Comparison of ENCODE assay signal across 21 cellular contexts in the genomic region with DNA sequence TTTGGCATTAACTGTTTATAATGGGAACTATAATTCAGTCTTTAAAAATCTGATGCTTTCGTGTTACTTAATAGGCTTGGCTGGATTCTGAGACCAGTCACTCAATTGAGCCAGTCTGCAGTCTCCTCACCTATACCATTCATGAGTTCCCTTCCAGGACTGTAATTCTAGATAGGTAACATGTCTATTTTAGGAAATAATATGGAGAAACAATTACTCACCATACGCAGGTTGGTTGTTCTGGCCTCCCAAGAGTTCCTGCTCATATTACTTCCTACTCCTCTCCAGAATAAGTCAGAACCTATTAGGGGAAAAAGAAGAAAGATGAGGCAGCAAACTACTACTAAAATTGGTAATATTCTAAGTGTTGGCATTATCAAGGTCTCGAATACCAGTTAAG. TPM values are rescaled to one million over a fixed set of nuclear protein-coding genes. Genes with fewer than 3 reads are reported as not detected.
A peak's percentile ranks its signal among the peaks of the same experiment; 100 is the strongest.
DNase-seq lines count a peak whose midpoint lies in the region; ATAC-seq and TF ChIP-seq lines count a peak whose summit lies in the region.
"Had no signal": no experiment of that assay in that cellular context is flagged by ENCODE, and none has a peak within 500 bp of the region (broad histone marks: within the 10 kb centered on the region; RNA-seq: fewer than 3 reads in every experiment).

No MANE protein-coding gene starts in this region.

- H3K4me3 Mint-ChIP-seq in CD8-positive, alpha-beta T cell, result peak overlapping the region; percentile 61
- H3K4me3 Mint-ChIP-seq in activated CD8-positive, alpha-beta T cell treated with anti-CD3 and anti-CD28 coated beads, Interleukin-2, amount 10 ng/mL, durations not matched to agents 7 days and 5 days, result peak overlapping the region; percentile 45
- H3K4me3 Mint-ChIP-seq in naive thymus-derived CD4-positive, alpha-beta T cell, result peak overlapping the region in 5 of 10 donors; percentile 26 to 66 (median 47)
- H3K4me3 Mint-ChIP-seq: nephron had no signal

- peak overlapping the region in 9 of 11 experiments; percentile 25 to 92 (median 79); a peak in 16 of 22 replicates for H3K4me2 ChIP-seq in BLaER1 treated with 17β-estradiol and CSF1 and Interleukin-3, amounts not matched to agents 10 nM and 100 nM
- H3K4me2 ChIP-seq: smooth muscle cell had no signal

- H3K9me3 ChIP-seq in BLaER1 treated with 17β-estradiol and CSF1 and Interleukin-3, amounts not matched to agents 10 nM and 100 nM (replicated peaks in 1 of 11), result no peaks in the 10 kb centered on the region
- H3K9me3 ChIP-seq in CD8-positive, alpha-beta T cell (ENCODE audit: low read length), result no peaks in the 10 kb centered on the region
- H3K9me3 ChIP-seq in naive thymus-derived CD4-positive, alpha-beta T cell (ENCODE audit: control insufficient read depth in 2 of 3, low read length in 3 of 3), result no peaks in the 10 kb centered on the region
- H3K9me3 ChIP-seq: esophagus squamous epithelium had no signal

- peaks cover 59 to 69% (median 64%) of the 10 kb centered on the region in 11 experiments for H3K36me3 ChIP-seq in BLaER1 treated with 17β-estradiol and CSF1 and Interleukin-3, amounts not matched to agents 10 nM and 100 nM
- H3K36me3 ChIP-seq in CD8-positive, alpha-beta T cell (ENCODE audit: insufficient read depth, low read length), result peaks cover 30% of the 10 kb centered on the region
- peaks cover 8 to 51% (median 17%) of the 10 kb centered on the region in 3 experiments for H3K36me3 ChIP-seq in naive thymus-derived CD4-positive, alpha-beta T cell (ENCODE audit: control insufficient read depth in 2 of 3, insufficient read depth in 3 of 3, low read length in 3 of 3)

- no peaks in the 10 kb centered on the region for H3K9me3 Mint-ChIP-seq in CD8-positive, alpha-beta T cell
- H3K9me3 Mint-ChIP-seq in activated CD8-positive, alpha-beta T cell treated with anti-CD3 and anti-CD28 coated beads, Interleukin-2, amount 10 ng/mL, durations not matched to agents 7 days and 5 days (ENCODE audit: insufficient read depth), result no peaks in the 10 kb centered on the region
- peaks cover 0 to 4% (median 0%) of the 10 kb centered on the region in 11 donors for H3K9me3 Mint-ChIP-seq in naive thymus-derived CD4-positive, alpha-beta T cell
- H3K9me3 Mint-ChIP-seq: nephron had no signal

- CTCF ChIA-PET in CD8-positive, alpha-beta T cell (lab: Charles Lee), result interaction anchor here (0.8 kb wide), 1 partner anchor 27 kb away, joined by 3 read pairs; the partner anchor contains the start of genes CENPP and NOL8
- CTCF ChIA-PET in activated CD8-positive, alpha-beta T cell treated with anti-CD3 and anti-CD28 coated beads, Interleukin-2, amount 10 ng/mL, durations not matched to agents 7 days and 5 days (lab: Charles Lee), result interaction anchor here (1.0 kb wide), 1 partner anchor 28 kb away, joined by 3 read pairs; no protein-coding TSS in a partner anchor
- CTCF ChIA-PET in naive thymus-derived CD4-positive, alpha-beta T cell (lab: Charles Lee), result no interaction called here

- H3K4me1 Mint-ChIP-seq in CD8-positive, alpha-beta T cell (ENCODE audit: low read depth), result peaks cover 25% of the 10 kb centered on the region
- peaks cover 35% of the 10 kb centered on the region for H3K4me1 Mint-ChIP-seq in activated CD8-positive, alpha-beta T cell treated with anti-CD3 and anti-CD28 coated beads, Interleukin-2, amount 10 ng/mL, durations not matched to agents 7 days and 5 days (ENCODE audit: low read depth)
- H3K4me1 Mint-ChIP-seq in naive thymus-derived CD4-positive, alpha-beta T cell, result peaks cover 8 to 39% (median 32%) of the 10 kb centered on the region in 7 donors

- H3K9ac ChIP-seq in BLaER1 treated with 17β-estradiol and CSF1 and Interleukin-3, amounts not matched to agents 10 nM and 100 nM, result peak overlapping the region in 1 of 11 experiments; percentile 4; a peak in 2 of 22 replicates

- peaks cover 34 to 77% (median 70%) of the 10 kb centered on the region in 10 experiments for H3K4me1 ChIP-seq in BLaER1 treated with 17β-estradiol and CSF1 and Interleukin-3, amounts not matched to agents 10 nM and 100 nM
- H3K4me1 ChIP-seq in CD8-positive, alpha-beta T cell (ENCODE audit: insufficient read depth, low read length), result peaks cover 9% of the 10 kb centered on the region
- H3K4me1 ChIP-seq in naive thymus-derived CD4-positive, alpha-beta T cell (ENCODE audit: control insufficient read depth in 2 of 2, insufficient read depth in 2 of 2, low read length in 2 of 2), result peaks cover 5 to 12% of the 10 kb centered on the region in 2 donors

- POLR2A ChIA-PET in CD8-positive, alpha-beta T cell (lab: Charles Lee), result no interaction called here
- POLR2A ChIA-PET in activated CD8-positive, alpha-beta T cell treated with anti-CD3 and anti-CD28 coated beads, Interleukin-2, amount 10 ng/mL, durations not matched to agents 7 days and 5 days (lab: Charles Lee), result no interaction called here
- POLR2A ChIA-PET in naive thymus-derived CD4-positive, alpha-beta T cell (lab: Charles Lee), result no interaction called here

- H3K4me3 ChIP-seq in BLaER1 treated with 17β-estradiol and CSF1 and Interleukin-3, amounts not matched to agents 10 nM and 100 nM, result no peak overlapping the region; a peak in 1 of 20 replicates
- H3K4me3 ChIP-seq in CD8-positive, alpha-beta T cell (ENCODE audit: low read depth, low read length), result no peak overlapping the region
- H3K4me3 ChIP-seq in naive thymus-derived CD4-positive, alpha-beta T cell (ENCODE audit: low read length), result no peak overlapping the region
- H3K4me3 ChIP-seq: esophagus squamous epithelium, smooth muscle cell had no signal

- no peak for DNase-seq in CD8-positive, alpha-beta T cell
- no peak for DNase-seq in activated CD8-positive, alpha-beta T cell treated with anti-CD3 and anti-CD28 coated beads, Interleukin-2, amount 10 ng/mL, durations not matched to agents 7 days and 5 days
- no peak for DNase-seq in naive thymus-derived CD4-positive, alpha-beta T cell
- DNase-seq in NCI-H748 (lab: John Stamatoyannopoulos, UW; ENCODE audit: unreplicated experiment) (no peak), AG08396 (ENCODE audit: low spot score) (no peak), SIG-M5 treated with dmso at 0.1 percent for 504 hours (lab: John Stamatoyannopoulos, UW; ENCODE audit: unreplicated experiment) (no peak), NCI-H524 (lab: John Stamatoyannopoulos, UW) (no peak)
- DNase-seq: activated CD4-positive, CD25-positive, alpha-beta regulatory T cell treated with anti-CD3 and anti-CD28 coated beads, Interleukin-2, amount 50 U/mL, for 72 hours; amygdala; DMS 273 treated with DMSO at 0.1 percent for 48 hours; esophagus squamous epithelium; mesendoderm; NCI-H146; stimulated activated CD4-positive, alpha-beta T cell treated with anti-CD3 and anti-CD28 coated beads, Interleukin-4, amount 100 ng/mL, for 24 hours; T1000 had no signal

- H3K27me3 Mint-ChIP-seq in CD8-positive, alpha-beta T cell (ENCODE audit: low read depth), result no peaks in the 10 kb centered on the region
- H3K27me3 Mint-ChIP-seq in activated CD8-positive, alpha-beta T cell treated with anti-CD3 and anti-CD28 coated beads, Interleukin-2, amount 10 ng/mL, durations not matched to agents 7 days and 5 days (ENCODE audit: low read depth), result no peaks in the 10 kb centered on the region
- no peaks in the 10 kb centered on the region for H3K27me3 Mint-ChIP-seq in naive thymus-derived CD4-positive, alpha-beta T cell
- H3K27me3 Mint-ChIP-seq: progenitor cell of endocrine pancreas had no signal

- peaks cover 61% of the 10 kb centered on the region for H3K36me3 Mint-ChIP-seq in CD8-positive, alpha-beta T cell
- peaks cover 54% of the 10 kb centered on the region for H3K36me3 Mint-ChIP-seq in activated CD8-positive, alpha-beta T cell treated with anti-CD3 and anti-CD28 coated beads, Interleukin-2, amount 10 ng/mL, durations not matched to agents 7 days and 5 days (ENCODE audit: low read depth)
- H3K36me3 Mint-ChIP-seq in naive thymus-derived CD4-positive, alpha-beta T cell, result peaks cover 13 to 28% (median 21%) of the 10 kb centered on the region in 5 donors

- TF ChIP-seq CTCF in CD8-positive, alpha-beta T cell (IDR thresholded peaks at IDR 0.05), result no peak

- no peaks in the 10 kb centered on the region for H4K20me1 ChIP-seq in BLaER1 treated with 17β-estradiol and CSF1 and Interleukin-3, amounts not matched to agents 10 nM and 100 nM

- H3K27me3 ChIP-seq in BLaER1 treated with 17β-estradiol and CSF1 and Interleukin-3, amounts not matched to agents 10 nM and 100 nM, result no peaks in the 10 kb centered on the region
- no peaks in the 10 kb centered on the region for H3K27me3 ChIP-seq in CD8-positive, alpha-beta T cell (ENCODE audit: insufficient read depth, low read length)
- H3K27me3 ChIP-seq in naive thymus-derived CD4-positive, alpha-beta T cell (ENCODE audit: control insufficient read depth in 2 of 2, insufficient read depth in 2 of 2, low read length in 2 of 2), result no peaks in the 10 kb centered on the region
- H3K27me3 ChIP-seq: esophagus squamous epithelium had no signal

- peak overlapping the region in 7 of 11 experiments; percentile 67 to 83 (median 78); a peak in 13 of 22 replicates for H3K27ac ChIP-seq in BLaER1 treated with 17β-estradiol and CSF1 and Interleukin-3, amounts not matched to agents 10 nM and 100 nM
- H3K27ac ChIP-seq in CD8-positive, alpha-beta T cell (ENCODE audit: low read depth, low read length), result no peak overlapping the region
- H3K27ac ChIP-seq in naive thymus-derived CD4-positive, alpha-beta T cell (ENCODE audit: low read depth, low read length), result peak overlapping the region; percentile 32
- H3K27ac ChIP-seq: esophagus squamous epithelium, HL-60 had no signal

- intact Hi-C loops in CD8-positive, alpha-beta T cell (cut with DNase I, micrococcal nuclease), result loop anchor here (10.0 kb wide), 4 partner anchors 53 to 1277 kb away; partner anchors contain the start of genes FAM120A (in 1 of the 2), FAM120AOS (in 1 of the 2), PHF2 (in 1 of the 2) and ZNF484 (in 1 of the 2)
- intact Hi-C loops in naive thymus-derived CD4-positive, alpha-beta T cell (cut with micrococcal nuclease), result loop anchor here (10.0 kb wide), 2 partner anchors 183 to 577 kb away; partner anchors contain the start of genes SPTLC1 (in 1 of the 2) and ZNF484 (in 1 of the 2)

- peak overlapping the region; percentile 87 for H3K27ac Mint-ChIP-seq in CD8-positive, alpha-beta T cell
- H3K27ac Mint-ChIP-seq in activated CD8-positive, alpha-beta T cell treated with anti-CD3 and anti-CD28 coated beads, Interleukin-2, amount 10 ng/mL, durations not matched to agents 7 days and 5 days, result peak overlapping the region; percentile 69
- peak overlapping the region in 7 of 9 donors; percentile 56 to 86 (median 72) for H3K27ac Mint-ChIP-seq in naive thymus-derived CD4-positive, alpha-beta T cell
- H3K27ac Mint-ChIP-seq: nephron, progenitor cell of endocrine pancreas had no signal

- no peak for ATAC-seq in CD8-positive, alpha-beta T cell
- no peak for ATAC-seq in activated CD8-positive, alpha-beta T cell treated with anti-CD3 and anti-CD28 coated beads, Interleukin-2, amount 10 ng/mL, durations not matched to agents 7 days and 5 days
- ATAC-seq in naive thymus-derived CD4-positive, alpha-beta T cell, result no peak
- ATAC-seq: Panc1 had no signal

RNA-seq across cellular contexts. Expression of gene IARS1, which starts 4.5 kb away (rescaled TPM):
- 10 to 100 TPM; 64.2 to 66.2 TPM for total RNA-seq in CD8-positive, alpha-beta T cell
- total RNA-seq in activated CD8-positive, alpha-beta T cell treated with anti-CD3 and anti-CD28 coated beads, Interleukin-2, amount 10 ng/mL, durations not matched to agents 7 days and 5 days, result 100 to 1,000 TPM; 138 to 141 TPM
- 100 to 1,000 TPM in 2 of 5 experiments, 10 to 100 TPM in 3; 52.4 to 145 (median 97.7) TPM for total RNA-seq in naive thymus-derived CD4-positive, alpha-beta T cell
- 10 to 100 TPM; 48.5 to 63.7 TPM for polyA plus RNA-seq in naive thymus-derived CD4-positive, alpha-beta T cell

RNA-seq across cellular contexts. Expression of gene NOL8, which starts 27.1 kb away (rescaled TPM):
- 10 to 100 TPM; 63.2 to 69.0 TPM for total RNA-seq in CD8-positive, alpha-beta T cell
- total RNA-seq in activated CD8-positive, alpha-beta T cell treated with anti-CD3 and anti-CD28 coated beads, Interleukin-2, amount 10 ng/mL, durations not matched to agents 7 days and 5 days, result 10 to 100 TPM; 51.7 to 55.3 TPM
- total RNA-seq in naive thymus-derived CD4-positive, alpha-beta T cell, result 100 to 1,000 TPM in 2 of 5 experiments, 10 to 100 TPM in 3; 42.8 to 115 (median 67.2) TPM
- 10 to 100 TPM; 25.4 to 35.8 TPM for polyA plus RNA-seq in naive thymus-derived CD4-positive, alpha-beta T cell

RNA-seq across cellular contexts. Expression of gene CENPP, which starts 27.7 kb away (rescaled TPM):
- 1 to 10 TPM; 2.8 to 4.6 TPM for total RNA-seq in CD8-positive, alpha-beta T cell
- 10 to 100 TPM; 26.4 to 29.1 TPM for total RNA-seq in activated CD8-positive, alpha-beta T cell treated with anti-CD3 and anti-CD28 coated beads, Interleukin-2, amount 10 ng/mL, durations not matched to agents 7 days and 5 days
- total RNA-seq in naive thymus-derived CD4-positive, alpha-beta T cell, result 10 to 100 TPM in 1 of 5 experiments, 1 to 10 TPM in 4; 2.5 to 24.3 (median 4.1) TPM
- 1 to 10 TPM; 1.2 to 3.5 TPM for polyA plus RNA-seq in naive thymus-derived CD4-positive, alpha-beta T cell
